In genomic region chr3:30649572-30650310, GRCh38 we compare ENCODE assay signal across 9 cellular contexts. TPM values are rescaled to one million over a fixed set of nuclear protein-coding genes. Genes with fewer than 3 reads are reported as not detected.
DNase-seq lines count a peak whose midpoint lies in the region; ATAC-seq and TF ChIP-seq lines count a peak whose summit lies in the region.
"Had no signal": no experiment of that assay in that cellular context is flagged by ENCODE, and none has a peak within 500 bp of the region (broad histone marks: within the 10 kb centered on the region; RNA-seq: fewer than 3 reads in every experiment).

No MANE protein-coding gene starts in this region.

- TF ChIP-seq POLR2A in vagina (IDR thresholded peaks at IDR 0.05), result no peak

- no peak overlapping the region for H3K18ac ChIP-seq in neuronal stem cell (ENCODE audit: low read length)

- H3K9me3 ChIP-seq in neuronal stem cell (replicated peaks in 1 of 2; ENCODE audit: control insufficient read depth in 2 of 2, insufficient read depth in 1 of 2, low read depth in 1 of 2, low read length in 2 of 2), result peaks cover 0 to 1% of the 10 kb centered on the region in 2 donors
- H3K9me3 ChIP-seq in vagina, result no peaks in the 10 kb centered on the region

- H3K4me2 ChIP-seq in neuronal stem cell (ENCODE audit: insufficient read depth, low read length, poor library complexity, severe bottlenecking), result no peak overlapping the region

- no peak overlapping the region for H3K14ac ChIP-seq in neuronal stem cell (ENCODE audit: low read length)

- no peak overlapping the region for H2BK12ac ChIP-seq in neuronal stem cell (ENCODE audit: low read length)

- no peak overlapping the region for H4K8ac ChIP-seq in neuronal stem cell (ENCODE audit: low read depth, low read length)

- H3K23ac ChIP-seq in neuronal stem cell (ENCODE audit: low read depth, low read length, poor library complexity), result no peak overlapping the region

- ATAC-seq in GM21619 (IDR thresholded peaks at IDR 0.05; ENCODE audit: unreplicated experiment), result peak; percentile 45

- H3K27me3 ChIP-seq in neuronal stem cell (ENCODE audit: control insufficient read depth in 3 of 3, insufficient read depth in 3 of 3, low read depth in 1 of 3, low read length in 3 of 3), result no peaks in the 10 kb centered on the region
- H3K27me3 ChIP-seq in vagina, result no peaks in the 10 kb centered on the region
- H3K27me3 ChIP-seq: cardiac muscle cell had no signal

- H2AFZ ChIP-seq in neuronal stem cell (ENCODE audit: low read length), result no peak overlapping the region

- H3K27ac ChIP-seq in neuronal stem cell (replicated peaks; ENCODE audit: low read length) (no peak overlapping the region), vagina (no peak overlapping the region)
- H3K27ac ChIP-seq: cardiac muscle cell had no signal

- H2BK15ac ChIP-seq in neuronal stem cell (ENCODE audit: low read length), result no peak overlapping the region

- WGBS in neuronal stem cell (ENCODE audit: extremely low coverage in 2 of 2, insufficient read length in 2 of 2, insufficient replicate concordance in 1 of 2), 2 donors, result no CpG with 5 or more reads among the region's 9 CpGs

- no peak overlapping the region for H4K91ac ChIP-seq in neuronal stem cell (ENCODE audit: low read depth, low read length, poor library complexity)

- DNase-seq in GF-D8 (lab: John Stamatoyannopoulos, UW) (peak; percentile 74), NOMO-1 treated with DMSO at 0.1 percent for 48 hours (lab: John Stamatoyannopoulos, UW; ENCODE audit: unreplicated experiment) (peak; percentile 89), fibroblast of pulmonary artery (ENCODE audit: low read depth) (peak; percentile 81), neuronal stem cell (ENCODE audit: low spot score) (no peak), GM19238 (ENCODE audit: insufficient read length, low spot score) (no peak), cortex of kidney (lab: John Stamatoyannopoulos, UW) (no peak), vagina (ENCODE audit: extremely low spot score in 2 of 2) (no peak)

- H3K4ac ChIP-seq in neuronal stem cell (ENCODE audit: low read length), result no peak overlapping the region

- H3K4me1 ChIP-seq in neuronal stem cell (ENCODE audit: control insufficient read depth in 2 of 2, insufficient read depth in 1 of 2, low read depth in 1 of 2, low read length in 2 of 2) (peaks cover 6 to 8% of the 10 kb centered on the region in 2 donors), vagina (peaks cover 56% of the 10 kb centered on the region)

- H3K79me1 ChIP-seq in neuronal stem cell (ENCODE audit: low read depth, low read length), result no peaks in the 10 kb centered on the region

- H2BK5ac ChIP-seq in neuronal stem cell (ENCODE audit: low read length), result no peak overlapping the region

- TF ChIP-seq CTCF in fibroblast of pulmonary artery (IDR thresholded peaks at IDR 0.05; ENCODE audit: low read length, missing control alignments), result no peak
- no peak for TF ChIP-seq CTCF in vagina (IDR thresholded peaks at IDR 0.05)

- H3K36me3 ChIP-seq in neuronal stem cell (replicated peaks in 1 of 2; ENCODE audit: control insufficient read depth in 2 of 2, insufficient read depth in 2 of 2, low read length in 2 of 2) (peaks cover 0 to 96% of the 10 kb centered on the region in 2 donors), vagina (peaks cover 0 to 49% of the 10 kb centered on the region in 2 donors)

- H2AK5ac ChIP-seq in neuronal stem cell (ENCODE audit: low read depth, low read length), result no peak overlapping the region

- no peak overlapping the region for H2BK120ac ChIP-seq in neuronal stem cell (ENCODE audit: low read depth, low read length)

- H3K9ac ChIP-seq in neuronal stem cell (ENCODE audit: low read depth, low read length, poor library complexity), result no peak overlapping the region

- H3K4me3 ChIP-seq in fibroblast of pulmonary artery (replicated peaks; ENCODE audit: low read depth, low read length) (no peak overlapping the region), neuronal stem cell (ENCODE audit: low read length in 2 of 2) (no peak overlapping the region), vagina (no peak overlapping the region)
- H3K4me3 ChIP-seq: cardiac muscle cell had no signal

- intact Hi-C loops in vagina (cut with DNase I), result no loop called here

RNA-seq across cellular contexts. Expression of gene TGFBR2, which starts 43.3 kb away (rescaled TPM):
- polyA plus RNA-seq in neuronal stem cell (2013, experiment 1 of 2), result 2.2 TPM
- 2.1 TPM for polyA plus RNA-seq in neuronal stem cell (2013, experiment 2 of 2)
- total RNA-seq in vagina, result 176 TPM

Comparison
In these comparisons a context has a peak if more than half of its experiments do, and no peak if none do; other contexts are left out.
1. DNase-seq: peak in GF-D8 (single experiment), NOMO-1 treated with DMSO at 0.1 percent for 48 hours (single experiment) and fibroblast of pulmonary artery (single experiment); none in neuronal stem cell (single experiment), GM19238 (single experiment), cortex of kidney (single experiment) and vagina (0 of 2).